In genomic region chr1:61053281-61053711, GRCh38 we compare ENCODE assay signal across 8 cellular contexts. TPM values are rescaled to one million over a fixed set of nuclear protein-coding genes. Genes with fewer than 3 reads are reported as not detected.
DNase-seq lines count a peak whose midpoint lies in the region; ATAC-seq and TF ChIP-seq lines count a peak whose summit lies in the region.

No MANE protein-coding gene starts in this region.

- intact Hi-C loops in mammary epithelial cell (cut with micrococcal nuclease): loop anchor here (5.0 kb wide), 1 partner anchor 159 kb away; no protein-coding TSS in a partner anchor
- intact Hi-C loops in lower lobe of right lung (cut with DNase I): no loop called here

- no peaks in the 10 kb centered on the region for H3K79me2 ChIP-seq in mammary epithelial cell (ENCODE audit: insufficient read depth, low read length)

- WGBS in mammary epithelial cell (ENCODE audit: low coverage, missing lambda C conversion rate): 31% methylated on average over 6 of the region's 6 CpGs

- peak overlapping the region; percentile 69 for H3K27ac Mint-ChIP-seq in activated CD8-positive, alpha-beta memory T cell treated with anti-CD3 and anti-CD28 coated beads, Interleukin-2, amount 10 ng/mL, durations not matched to agents 7 days and 5 days

- H3K36me3 Mint-ChIP-seq in activated CD8-positive, alpha-beta memory T cell treated with anti-CD3 and anti-CD28 coated beads, Interleukin-2, amount 10 ng/mL, durations not matched to agents 7 days and 5 days: no peaks in the 10 kb centered on the region

- H3K9ac ChIP-seq in mammary epithelial cell (ENCODE audit: insufficient read depth, low read length): no peak overlapping the region

- H2AFZ ChIP-seq in mammary epithelial cell (ENCODE audit: low read depth, low read length): peak overlapping the region; percentile 76

- H3K36me3 ChIP-seq in mammary epithelial cell (ENCODE audit: insufficient read depth, low read length): no peaks in the 10 kb centered on the region
- no peaks in the 10 kb centered on the region for H3K36me3 ChIP-seq in lower lobe of right lung
- no peaks in the 10 kb centered on the region for H3K36me3 ChIP-seq in thoracic aorta

- in situ Hi-C loops in mammary epithelial cell (cut with MboI; ENCODE audit: low sequenced_read_pairs in 2 of 2): loop anchor here in 1 of 2 donors (25.0 kb wide), 1 partner anchor 384 kb away; no protein-coding TSS in a partner anchor

- CTCF ChIA-PET in activated CD8-positive, alpha-beta memory T cell treated with anti-CD3 and anti-CD28 coated beads, Interleukin-2, amount 10 ng/mL, durations not matched to agents 7 days and 5 days (lab: Charles Lee): interaction anchor here (1.3 to 5.2 kb wide), 3 partner anchors 10 to 588 kb away, joined by 3 to 29 read pairs (median 5); no protein-coding TSS in a partner anchor
- CTCF ChIA-PET in mammary epithelial cell (lab: Charles Lee; ENCODE audit: low non-redundant PET): no interaction called here

- DNase-seq in activated CD8-positive, alpha-beta memory T cell treated with anti-CD3 and anti-CD28 coated beads, Interleukin-2, amount 10 ng/mL, durations not matched to agents 7 days and 5 days: no peak
- DNase-seq in activated CD8-positive, alpha-beta memory T cell treated with anti-CD3 and anti-CD28 coated beads for 24 hours: no peak
- DNase-seq in mammary epithelial cell (no peak), lower lobe of right lung (no peak), thoracic aorta (ENCODE audit: low spot score) (no peak), islet precursor cell (no peak)

- no peak for ATAC-seq in activated CD8-positive, alpha-beta memory T cell treated with anti-CD3 and anti-CD28 coated beads, Interleukin-2, amount 10 ng/mL, durations not matched to agents 7 days and 5 days
- ATAC-seq in lower lobe of right lung (no peak), thoracic aorta (ENCODE audit: insufficient number of reproducible peaks, low FRiP score, low read depth) (no peak), GM21529 (IDR thresholded peaks at IDR 0.05; ENCODE audit: unreplicated experiment) (no peak), HG03196 (IDR thresholded peaks at IDR 0.05; ENCODE audit: unreplicated experiment) (no peak)

- H3K9me3 Mint-ChIP-seq in activated CD8-positive, alpha-beta memory T cell treated with anti-CD3 and anti-CD28 coated beads, Interleukin-2, amount 10 ng/mL, durations not matched to agents 7 days and 5 days (ENCODE audit: low read depth): no peaks in the 10 kb centered on the region

- peak overlapping the region; percentile 78 for H3K4me2 ChIP-seq in mammary epithelial cell (ENCODE audit: insufficient read depth, low read depth, low read length)

- no peak overlapping the region for H3K4me3 ChIP-seq in mammary epithelial cell (replicated peaks in 1 of 3; ENCODE audit: insufficient read depth in 1 of 3, low read depth in 2 of 3, low read length in 3 of 3)
- H3K4me3 ChIP-seq in lower lobe of right lung: peak overlapping the region; percentile 60
- H3K4me3 ChIP-seq in thoracic aorta: peak overlapping the region; percentile 89

- peaks cover 43% of the 10 kb centered on the region for H3K4me1 Mint-ChIP-seq in activated CD8-positive, alpha-beta memory T cell treated with anti-CD3 and anti-CD28 coated beads, Interleukin-2, amount 10 ng/mL, durations not matched to agents 7 days and 5 days

- H3K4me1 ChIP-seq in mammary epithelial cell (ENCODE audit: insufficient read depth, low read length) (peaks cover 16% of the 10 kb centered on the region), lower lobe of right lung (peaks cover 61% of the 10 kb centered on the region), thoracic aorta (ENCODE audit: control insufficient read depth in 1 of 2, low read depth in 2 of 2) (peaks cover 24 to 51% of the 10 kb centered on the region in 2 donors)

- H3K27ac ChIP-seq in mammary epithelial cell (ENCODE audit: insufficient read depth, low read depth, low read length) (no peak overlapping the region), lower lobe of right lung (peak overlapping the region; percentile 92), thoracic aorta (peak overlapping the region; percentile 98 to 99)

- no peak for TF ChIP-seq CTCF in mammary epithelial cell (conservative IDR thresholded peaks at IDR 0.05 in 1 of 2, IDR thresholded peaks at IDR 0.05 in 1 of 2; ENCODE audit: extremely low read depth in 1 of 2, insufficient read depth in 1 of 2, low read depth in 1 of 2, low read length in 2 of 2)
- no peak for TF ChIP-seq CTCF in lower lobe of right lung (IDR thresholded peaks at IDR 0.05)
- TF ChIP-seq CTCF in thoracic aorta (IDR thresholded peaks at IDR 0.05): no peak

- no peaks in the 10 kb centered on the region for H3K9me3 ChIP-seq in mammary epithelial cell (replicated peaks; ENCODE audit: insufficient read depth, low read length)
- no peaks in the 10 kb centered on the region for H3K9me3 ChIP-seq in lower lobe of right lung
- H3K9me3 ChIP-seq in thoracic aorta: no peaks in the 10 kb centered on the region

- peaks cover 59% of the 10 kb centered on the region for H3K27me3 Mint-ChIP-seq in activated CD8-positive, alpha-beta memory T cell treated with anti-CD3 and anti-CD28 coated beads, Interleukin-2, amount 10 ng/mL, durations not matched to agents 7 days and 5 days

- H4K20me1 ChIP-seq in mammary epithelial cell (ENCODE audit: insufficient read depth, low read length): no peaks in the 10 kb centered on the region

- dilution Hi-C loops in mammary epithelial cell (cut with HindIII; ENCODE audit: low sequenced_read_pairs): no loop called here

- H3K4me3 Mint-ChIP-seq in activated CD8-positive, alpha-beta memory T cell treated with anti-CD3 and anti-CD28 coated beads, Interleukin-2, amount 10 ng/mL, durations not matched to agents 7 days and 5 days: peak overlapping the region; percentile 87

- no TSS peak for BruUV-seq in mammary epithelial cell (replicated peaks; lab: Mats Ljungman, UMichigan)

- no peaks in the 10 kb centered on the region for H3K27me3 ChIP-seq in mammary epithelial cell (ENCODE audit: insufficient read depth, low read length)
- no peaks in the 10 kb centered on the region for H3K27me3 ChIP-seq in lower lobe of right lung (ENCODE audit: low read depth)
- H3K27me3 ChIP-seq in thoracic aorta (replicated peaks; ENCODE audit: insufficient read depth): no peaks in the 10 kb centered on the region

RNA-seq across cellular contexts. Expression of gene NFIA, which starts 29.1 kb away (rescaled TPM):
- total RNA-seq in activated CD8-positive, alpha-beta memory T cell treated with anti-CD3 and anti-CD28 coated beads, Interleukin-2, amount 10 ng/mL, durations not matched to agents 7 days and 5 days: 1 to 10 TPM in 1 of 2 experiments, under 1 TPM in 1; 0.80 to 5.4 TPM
- total RNA-seq in mammary epithelial cell: 10 to 100 TPM in 1 of 2 donors, 1 to 10 TPM in 1; 8.7 to 33.2 TPM
- polyA plus RNA-seq in mammary epithelial cell: 27.8 TPM
- 49.5 TPM for polyA minus RNA-seq in mammary epithelial cell
- total RNA-seq in lower lobe of right lung: 70.0 TPM
- 100 to 1,000 TPM in 1 of 2 donors, 10 to 100 TPM in 1; 99.8 to 118 TPM for total RNA-seq in thoracic aorta

Comparison
In these comparisons a context has a peak if more than half of its experiments do, and no peak if none do; other contexts are left out.
1. H3K4me3 ChIP-seq: peak in lower lobe of right lung (single experiment) and thoracic aorta (single experiment); none in mammary epithelial cell (0 of 3).